16 cellular contexts compared by ENCODE assay signal in genomic region chr7:36245900-36246299, GRCh38.
DNase-seq lines count a peak whose midpoint lies in the region; ATAC-seq and TF ChIP-seq lines count a peak whose summit lies in the region.
"Had no signal": no experiment of that assay in that cellular context is flagged by ENCODE, and none has a peak within 500 bp of the region (broad histone marks: within the 10 kb centered on the region; RNA-seq: fewer than 3 reads in every experiment).

No MANE protein-coding gene starts in this region.

- WGBS in heart right ventricle, 2 donors: 72% methylated on average over 4 of the region's 4 CpGs
- WGBS in endodermal cell (ENCODE audit: insufficient coverage in 1 of 2, insufficient read length in 1 of 2), 2 experiments: 87 to 96% methylated on average over 4 of the region's 4 CpGs

- H3K36me3 Mint-ChIP-seq in dendritic cell treated with granulocyte-macrophage colony-stimulating factor and Interleukin-4, amounts not matched to agents 40 ng/mL and 50 ng/mL, for 4 days (ENCODE audit: low read depth): peaks cover 19% of the 10 kb centered on the region
- H3K36me3 Mint-ChIP-seq in endodermal cell (ENCODE audit: low read depth): peaks cover 7% of the 10 kb centered on the region
- H3K36me3 Mint-ChIP-seq in activated CD8-positive, alpha-beta T cell treated with anti-CD3 and anti-CD28 coated beads for 36 hours (ENCODE audit: low read depth): no peaks in the 10 kb centered on the region

- H3K9ac ChIP-seq in endodermal cell (ENCODE audit: extremely low read depth, low read length, poor library complexity, severe bottlenecking): no peak overlapping the region
- H3K9ac ChIP-seq: KMS-11 had no signal

- H3K4me3 Mint-ChIP-seq in dendritic cell treated with granulocyte-macrophage colony-stimulating factor and Interleukin-4, amounts not matched to agents 40 ng/mL and 50 ng/mL, for 4 days: no peak overlapping the region
- H3K4me3 Mint-ChIP-seq in endodermal cell: no peak overlapping the region
- H3K4me3 Mint-ChIP-seq in activated CD8-positive, alpha-beta T cell treated with anti-CD3 and anti-CD28 coated beads for 36 hours: no peak overlapping the region
- H3K4me3 Mint-ChIP-seq: CD14-positive monocyte had no signal

- ATAC-seq in heart right ventricle: peak in 5 of 8 donors; percentile 49 to 79 (median 71)
- ATAC-seq in left ventricle myocardium superior: no peak
- no peak for ATAC-seq in activated CD8-positive, alpha-beta T cell treated with anti-CD3 and anti-CD28 coated beads for 36 hours
- ATAC-seq: PC-3 had no signal

- H3K4me3 ChIP-seq in heart right ventricle (no peak overlapping the region), neutrophil (ENCODE audit: low read depth in 1 of 2, low read length in 1 of 2) (no peak overlapping the region), endodermal cell (ENCODE audit: low read length) (no peak overlapping the region)

- CTCF ChIA-PET in activated CD8-positive, alpha-beta T cell treated with anti-CD3 and anti-CD28 coated beads for 36 hours (lab: Charles Lee): no interaction called here

- H3K36me3 ChIP-seq in heart right ventricle: no peaks in the 10 kb centered on the region
- H3K36me3 ChIP-seq in neutrophil: no peaks in the 10 kb centered on the region
- peaks cover under 1% of the 10 kb centered on the region for H3K36me3 ChIP-seq in endodermal cell (ENCODE audit: control insufficient read depth, insufficient read depth, low read length)

- H3K27me3 ChIP-seq in heart right ventricle: no peaks in the 10 kb centered on the region
- no peaks in the 10 kb centered on the region for H3K27me3 ChIP-seq in neutrophil
- H3K27me3 ChIP-seq in endodermal cell (ENCODE audit: control insufficient read depth, insufficient read depth, low read length, poor library complexity, severe bottlenecking): no peaks in the 10 kb centered on the region

- intact Hi-C loops in heart right ventricle (cut with DNase I) (no loop called here), left ventricle myocardium superior (cut with micrococcal nuclease) (no loop called here)
- intact Hi-C loops in dendritic cell treated with granulocyte-macrophage colony-stimulating factor and Interleukin-4, amounts not matched to agents 40 ng/mL and 50 ng/mL, for 4 days (cut with micrococcal nuclease): no loop called here
- intact Hi-C loops in activated CD8-positive, alpha-beta T cell treated with anti-CD3 and anti-CD28 coated beads for 36 hours (cut with micrococcal nuclease): no loop called here

- no peak for DNase-seq in heart right ventricle
- DNase-seq in left ventricle myocardium superior: no peak
- no peak for DNase-seq in SKM-1 (lab: John Stamatoyannopoulos, UW; ENCODE audit: unreplicated experiment)
- no peak for DNase-seq in endodermal cell
- DNase-seq in activated CD8-positive, alpha-beta T cell treated with anti-CD3 and anti-CD28 coated beads for 36 hours: no peak
- DNase-seq in mesenteric fat pad (ENCODE audit: low spot score): no peak
- DNase-seq: 8988T, DMS79 treated with DMSO at 0.1 percent for 48 hours, NCI-H1930, NCI-H226, NCI-H524 treated with DMSO at 0.1 percent for 48 hours, PC-3 had no signal

- peaks cover 18% of the 10 kb centered on the region for H3K4me1 Mint-ChIP-seq in dendritic cell treated with granulocyte-macrophage colony-stimulating factor and Interleukin-4, amounts not matched to agents 40 ng/mL and 50 ng/mL, for 4 days (ENCODE audit: low read depth)
- H3K4me1 Mint-ChIP-seq in endodermal cell: no peaks in the 10 kb centered on the region
- no peaks in the 10 kb centered on the region for H3K4me1 Mint-ChIP-seq in activated CD8-positive, alpha-beta T cell treated with anti-CD3 and anti-CD28 coated beads for 36 hours (ENCODE audit: low read depth)
- H3K4me1 Mint-ChIP-seq: CD14-positive monocyte had no signal

- H3K27ac Mint-ChIP-seq in dendritic cell treated with granulocyte-macrophage colony-stimulating factor and Interleukin-4, amounts not matched to agents 40 ng/mL and 50 ng/mL, for 4 days: peak overlapping the region; percentile 66
- H3K27ac Mint-ChIP-seq in endodermal cell: no peak overlapping the region
- no peak overlapping the region for H3K27ac Mint-ChIP-seq in activated CD8-positive, alpha-beta T cell treated with anti-CD3 and anti-CD28 coated beads for 36 hours

- no peak for TF ChIP-seq CTCF in heart right ventricle (IDR thresholded peaks at IDR 0.05)
- TF ChIP-seq CTCF in neutrophil (IDR thresholded peaks at IDR 0.05): no peak
- no peak for TF ChIP-seq CTCF in endodermal cell (conservative IDR thresholded peaks at IDR 0.05)
- no peak for TF ChIP-seq CTCF in activated CD8-positive, alpha-beta T cell treated with anti-CD3 and anti-CD28 coated beads for 36 hours (IDR thresholded peaks at IDR 0.05)

- H3K27ac ChIP-seq in heart right ventricle (peak overlapping the region in 6 of 10 donors; percentile 19 to 82 (median 46)), neutrophil (peak overlapping the region; percentile 24), endodermal cell (ENCODE audit: low read depth, low read length) (no peak overlapping the region)
- H3K27ac ChIP-seq: KMS-11 had no signal

- peaks cover 0 to 26% (median 16%) of the 10 kb centered on the region in 9 donors for H3K4me1 ChIP-seq in heart right ventricle
- H3K4me1 ChIP-seq in neutrophil (ENCODE audit: control insufficient read depth in 1 of 2, insufficient read depth in 1 of 2, low read depth in 1 of 2, low read length in 1 of 2): no peaks in the 10 kb centered on the region
- H3K4me1 ChIP-seq in endodermal cell (ENCODE audit: control insufficient read depth, insufficient read depth, low read length): no peaks in the 10 kb centered on the region

- POLR2A ChIA-PET in activated CD8-positive, alpha-beta T cell treated with anti-CD3 and anti-CD28 coated beads for 36 hours (lab: Charles Lee): interaction anchor here (1.1 kb wide), 1 partner anchor 64 kb away, joined by 3 read pairs; no protein-coding TSS in a partner anchor

- H3K9me3 ChIP-seq in heart right ventricle (no peaks in the 10 kb centered on the region), neutrophil (no peaks in the 10 kb centered on the region), endodermal cell (ENCODE audit: control insufficient read depth, low read length) (peaks cover 4% of the 10 kb centered on the region)

- no peaks in the 10 kb centered on the region for H3K27me3 Mint-ChIP-seq in dendritic cell treated with granulocyte-macrophage colony-stimulating factor and Interleukin-4, amounts not matched to agents 40 ng/mL and 50 ng/mL, for 4 days
- no peaks in the 10 kb centered on the region for H3K27me3 Mint-ChIP-seq in endodermal cell (ENCODE audit: insufficient read depth)
- no peaks in the 10 kb centered on the region for H3K27me3 Mint-ChIP-seq in activated CD8-positive, alpha-beta T cell treated with anti-CD3 and anti-CD28 coated beads for 36 hours

- H3K9me3 Mint-ChIP-seq in dendritic cell treated with granulocyte-macrophage colony-stimulating factor and Interleukin-4, amounts not matched to agents 40 ng/mL and 50 ng/mL, for 4 days: no peaks in the 10 kb centered on the region
- H3K9me3 Mint-ChIP-seq in endodermal cell: peaks cover 1% of the 10 kb centered on the region
- no peaks in the 10 kb centered on the region for H3K9me3 Mint-ChIP-seq in activated CD8-positive, alpha-beta T cell treated with anti-CD3 and anti-CD28 coated beads for 36 hours

Comparison
In these comparisons a context has a peak if more than half of its experiments do, and no peak if none do; other contexts are left out.
1. ATAC-seq: peak in heart right ventricle (5 of 8); none in left ventricle myocardium superior (single experiment) and activated CD8-positive, alpha-beta T cell treated with anti-CD3 and anti-CD28 coated beads for 36 hours (single experiment).